28 cellular contexts compared by ENCODE assay signal in the genomic region with DNA sequence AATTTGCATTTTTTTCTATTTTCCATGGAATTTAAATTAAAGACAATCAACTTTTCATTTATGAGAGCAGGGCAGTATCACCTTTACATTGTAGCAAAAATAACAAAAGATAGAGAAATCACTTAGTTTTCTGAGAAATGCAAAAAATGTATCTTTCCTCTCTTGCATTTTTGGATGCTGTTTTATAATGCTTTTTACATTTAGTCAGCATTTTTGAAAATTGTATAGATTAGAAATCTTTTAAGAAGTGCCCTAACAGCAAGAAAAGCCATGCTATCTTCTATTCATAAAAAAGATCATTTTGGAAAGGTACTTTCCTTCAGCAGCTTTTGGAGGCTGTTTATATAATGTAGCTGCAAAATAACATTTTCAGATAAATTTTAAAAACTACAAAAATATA.
"Had no signal": no experiment of that assay in that cellular context is flagged by ENCODE, and none has a peak within 500 bp of the region (broad histone marks: within the 10 kb centered on the region; RNA-seq: fewer than 3 reads in every experiment).

No MANE protein-coding gene starts in this region.

- H3K27ac ChIP-seq: colonic mucosa, coronary artery, dorsolateral prefrontal cortex, epithelial cell of prostate, esophagus muscularis mucosa, esophagus squamous epithelium, foreskin keratinocyte, gastrocnemius medialis, gastroesophageal sphincter, heart left ventricle, heart right ventricle had no signal

- ATAC-seq: effector memory CD8-positive, alpha-beta T cell; esophagus mucosa; foreskin keratinocyte; gastrocnemius medialis; gastroesophageal sphincter; heart left ventricle; heart right ventricle had no signal

- H3K27me3 ChIP-seq: colonic mucosa, dorsolateral prefrontal cortex, esophagus muscularis mucosa, esophagus squamous epithelium, foreskin keratinocyte, gastrocnemius medialis, gastroesophageal sphincter, heart left ventricle, heart right ventricle had no signal

- DNase-seq: colonic mucosa; cortex of kidney; dermis blood vessel endothelial cell; dorsolateral prefrontal cortex; effector CD4-positive, alpha-beta T cell; effector CD8-positive, alpha-beta T cell; effector memory CD4-positive, alpha-beta T cell; effector memory CD8-positive, alpha-beta T cell; endodermal cell; erythroblast; esophagus squamous epithelium; foreskin fibroblast; foreskin keratinocyte; foreskin melanocyte; gastrocnemius medialis; glutamatergic neuron; head of caudate nucleus; heart left ventricle; heart right ventricle had no signal

- H3K9me3 ChIP-seq: colonic mucosa, esophagus muscularis mucosa, esophagus squamous epithelium, gastrocnemius medialis, gastroesophageal sphincter, heart left ventricle, heart right ventricle had no signal

- FAIRE-seq: colon, endometrium, endothelial cell of umbilical vein, frontal cortex had no signal

- H3K4me3 ChIP-seq: colonic mucosa, coronary artery, dorsolateral prefrontal cortex, esophagus muscularis mucosa, esophagus squamous epithelium, gastrocnemius medialis, gastroesophageal sphincter, heart left ventricle, heart right ventricle had no signal

- H3K4me1 ChIP-seq: colonic mucosa, esophagus muscularis mucosa, esophagus squamous epithelium, foreskin keratinocyte, gastrocnemius medialis, gastroesophageal sphincter, heart left ventricle, heart right ventricle had no signal

- H3K36me3 ChIP-seq: colonic mucosa, esophagus muscularis mucosa, esophagus squamous epithelium, gastrocnemius medialis, gastroesophageal sphincter, heart left ventricle, heart right ventricle had no signal
